In the genomic region with DNA sequence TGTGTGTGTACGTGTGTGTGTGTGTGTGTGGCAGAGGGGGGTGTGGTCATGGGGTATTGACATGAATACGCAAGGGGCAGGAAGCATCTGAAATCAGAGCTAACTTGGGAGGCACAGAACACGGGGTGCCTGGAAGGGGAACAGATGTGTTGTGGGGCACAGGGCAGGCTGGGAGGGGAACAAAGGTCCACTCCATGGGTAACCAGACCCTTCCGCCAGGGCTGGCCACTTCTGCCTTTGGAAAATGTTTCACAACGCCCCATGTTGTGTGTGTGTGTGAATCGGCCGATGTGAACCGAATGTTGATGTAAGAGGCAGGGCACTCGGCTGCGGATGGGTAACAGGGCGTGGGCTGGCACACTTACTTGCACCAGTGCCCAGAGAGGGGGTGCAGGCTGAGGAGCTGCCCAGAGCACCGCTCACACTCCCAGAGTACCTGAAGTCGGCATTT, we compare ENCODE assay signal across 1 cellular context.
TF ChIP-seq lines count a peak whose summit lies in the region.

A gene with protein sequence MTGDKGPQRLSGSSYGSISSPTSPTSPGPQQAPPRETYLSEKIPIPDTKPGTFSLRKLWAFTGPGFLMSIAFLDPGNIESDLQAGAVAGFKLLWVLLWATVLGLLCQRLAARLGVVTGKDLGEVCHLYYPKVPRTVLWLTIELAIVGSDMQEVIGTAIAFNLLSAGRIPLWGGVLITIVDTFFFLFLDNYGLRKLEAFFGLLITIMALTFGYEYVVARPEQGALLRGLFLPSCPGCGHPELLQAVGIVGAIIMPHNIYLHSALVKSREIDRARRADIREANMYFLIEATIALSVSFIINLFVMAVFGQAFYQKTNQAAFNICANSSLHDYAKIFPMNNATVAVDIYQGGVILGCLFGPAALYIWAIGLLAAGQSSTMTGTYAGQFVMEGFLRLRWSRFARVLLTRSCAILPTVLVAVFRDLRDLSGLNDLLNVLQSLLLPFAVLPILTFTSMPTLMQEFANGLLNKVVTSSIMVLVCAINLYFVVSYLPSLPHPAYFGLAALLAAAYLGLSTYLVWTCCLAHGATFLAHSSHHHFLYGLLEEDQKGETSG (plus strand): TSS at position 358 of the 451 bp plus-strand sequence. CDS start 96 bp downstream, outside the sequence.

TF ChIP-seq in HepG2, 621 proteins besides CTCF, POLR2A, EP300 and RAD21 (continued from another document):
- TF ChIP-seq ZNF512 (CRISPR knock-in tag; IDR thresholded peaks at IDR 0.05), result no peak
- no peak for TF ChIP-seq ZBTB25 (CRISPR knock-in tag; IDR thresholded peaks at IDR 0.05)
